Comparison of ENCODE assay signal across 8 cellular contexts in the genomic region with DNA sequence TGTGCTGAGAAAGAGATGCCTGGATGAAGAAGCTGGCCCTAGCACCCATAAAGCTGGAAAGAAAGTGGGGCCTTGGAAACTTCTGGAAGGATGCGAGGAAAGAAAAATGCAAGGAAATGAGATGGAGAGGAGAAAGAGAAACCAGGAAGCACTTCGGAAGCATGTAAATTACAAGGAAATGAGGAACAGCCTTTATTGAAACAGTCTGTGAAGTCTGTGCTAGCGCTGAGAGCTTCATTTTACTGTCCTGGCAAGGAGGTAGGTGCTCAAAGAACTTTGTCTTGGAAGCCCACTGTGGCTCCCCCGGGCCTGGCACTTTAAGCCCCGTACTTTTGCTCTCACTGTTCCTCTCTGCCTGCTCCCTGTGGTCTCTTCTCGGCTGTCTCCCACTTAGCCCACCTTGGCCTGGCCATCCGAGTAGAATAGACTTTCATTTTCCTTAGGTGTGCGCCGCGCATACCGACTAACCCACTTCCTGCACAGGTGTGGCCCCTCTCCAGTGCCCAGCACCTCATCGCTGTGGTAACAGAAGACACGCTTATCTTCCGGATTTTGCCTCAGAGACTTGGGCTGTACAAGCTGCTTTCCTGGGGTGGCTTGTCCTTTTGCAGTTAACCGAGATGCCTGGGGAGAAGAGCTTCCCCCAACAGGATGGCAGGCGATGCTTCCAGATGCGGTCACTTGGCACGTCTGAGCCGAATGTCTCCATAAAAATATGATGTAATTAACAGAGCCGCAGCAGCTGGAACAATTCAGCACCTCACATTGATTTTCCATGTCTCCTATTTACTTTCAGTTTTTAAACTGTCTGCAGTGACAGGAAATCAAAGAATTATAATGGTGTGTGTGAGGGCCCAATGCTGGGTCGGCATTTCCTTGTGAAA.
DNase-seq lines count a peak whose midpoint lies in the region; ATAC-seq, FAIRE-seq and TF ChIP-seq lines count a peak whose summit lies in the region.

No MANE protein-coding gene starts in this region.

- no peak overlapping the region for H3K27ac ChIP-seq in ascending aorta

- H3K9me3 Mint-ChIP-seq in nephron, result no peaks in the 10 kb centered on the region

- H3K27ac Mint-ChIP-seq in nephron, result peak overlapping the region; percentile 54 to 79 (median 73)

- H3K27me3 ChIP-seq in ascending aorta (no peaks in the 10 kb centered on the region), H7 (ENCODE audit: control insufficient read depth, insufficient read depth, low read length) (no peaks in the 10 kb centered on the region)

- ATAC-seq in GM21447 (IDR thresholded peaks at IDR 0.05; ENCODE audit: unreplicated experiment), result peak; percentile 88

- no peaks in the 10 kb centered on the region for H3K4me1 ChIP-seq in ascending aorta

- no peak for FAIRE-seq in frontal cortex (lab: Jason Lieb, UNC)

- peak overlapping the region; percentile 3 to 44 for H3K4me3 ChIP-seq in ascending aorta
- no peak overlapping the region for H3K4me3 ChIP-seq in H7 (ENCODE audit: insufficient read depth, low read depth, low read length)

- H3K27me3 Mint-ChIP-seq in nephron (ENCODE audit: low read depth), result peaks cover 11% of the 10 kb centered on the region

- H3K4me1 Mint-ChIP-seq in nephron, result peaks cover 58% of the 10 kb centered on the region

- DNase-seq in DMS153 (lab: John Stamatoyannopoulos, UW) (peak; percentile 51), NCI-H1417 treated with DMSO at 0.1 percent for 48 hours (lab: John Stamatoyannopoulos, UW) (peak; percentile 7), ascending aorta (ENCODE audit: low spot score in 2 of 2) (peak in 1 of 2 donors; percentile 65), frontal cortex (ENCODE audit: low spot score in 2 of 2) (no peak), HuH-7 (ENCODE audit: low spot score) (no peak), H7 (no peak)

- TF ChIP-seq CTCF in ascending aorta (IDR thresholded peaks at IDR 0.05), result no peak
- TF ChIP-seq CTCF in nephron (IDR thresholded peaks at IDR 0.05; ENCODE audit: unreplicated experiment in 3 of 3), result no peak

- no peaks in the 10 kb centered on the region for H3K9me3 ChIP-seq in ascending aorta

- H3K36me3 ChIP-seq in ascending aorta (no peaks in the 10 kb centered on the region), H7 (replicated peaks; ENCODE audit: control insufficient read depth, insufficient read depth, low read length) (no peaks in the 10 kb centered on the region)

- peaks cover 4% of the 10 kb centered on the region for H3K36me3 Mint-ChIP-seq in nephron (ENCODE audit: low read depth)

- peak overlapping the region; percentile 28 to 33 (median 30) for H3K4me3 Mint-ChIP-seq in nephron

- intact Hi-C loops in ascending aorta (cut with DNase I), result no loop called here

Comparison
In these comparisons a context has a peak if more than half of its experiments do, and no peak if none do; other contexts are left out.
1. DNase-seq: peak in DMS153 (single experiment) and NCI-H1417 treated with DMSO at 0.1 percent for 48 hours (single experiment); none in frontal cortex (0 of 2), HuH-7 (single experiment) and H7 (single experiment).